In the genomic region with DNA sequence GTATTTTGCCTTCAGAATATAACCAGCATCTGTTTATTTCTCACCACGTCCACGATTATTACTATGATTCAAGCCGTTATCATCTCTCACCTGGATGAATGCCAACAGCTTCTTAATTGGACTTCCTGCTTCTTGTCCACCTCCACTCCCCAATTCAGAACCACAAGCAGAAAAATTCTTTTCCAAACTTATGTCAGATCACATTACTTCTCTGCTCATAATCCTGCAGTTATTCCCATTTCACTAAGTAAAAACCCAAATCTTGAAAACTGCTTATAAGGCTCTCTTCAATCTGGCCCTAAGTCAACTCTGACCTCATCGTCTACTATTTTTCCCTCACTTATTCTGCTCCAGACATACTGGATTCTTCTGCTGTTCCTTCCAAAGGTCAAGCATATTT, we compare ENCODE assay signal across 10 cellular contexts. TPM values are rescaled to one million over a fixed set of nuclear protein-coding genes. Genes with fewer than 3 reads are reported as not detected.
A peak's percentile ranks its signal among the peaks of the same experiment; 100 is the strongest.
DNase-seq lines count a peak whose midpoint lies in the region; ATAC-seq, FAIRE-seq and TF ChIP-seq lines count a peak whose summit lies in the region.
"Had no signal": no experiment of that assay in that cellular context is flagged by ENCODE, and none has a peak within 500 bp of the region (broad histone marks: within the 10 kb centered on the region; RNA-seq: fewer than 3 reads in every experiment).

No MANE protein-coding gene starts in this region.

- H3K4me1 ChIP-seq in heart right ventricle (peaks cover 0 to 31% (median 26%) of the 10 kb centered on the region in 9 donors), ascending aorta (peaks cover 0 to 9% of the 10 kb centered on the region in 2 donors), kidney (ENCODE audit: control insufficient read depth in 1 of 2, insufficient read depth in 1 of 2, low read depth in 1 of 2, low read length in 2 of 2) (peaks cover 11 to 13% of the 10 kb centered on the region in 2 donors), vagina (peaks cover 28% of the 10 kb centered on the region)

- H3K9me3 ChIP-seq in heart right ventricle (peaks cover 0 to 8% (median 0%) of the 10 kb centered on the region in 11 donors), ascending aorta (no peaks in the 10 kb centered on the region), kidney (ENCODE audit: control insufficient read depth in 1 of 2, low read length in 2 of 2) (no peaks in the 10 kb centered on the region), vagina (no peaks in the 10 kb centered on the region)

- peak overlapping the region in 8 of 10 donors; percentile 15 to 97 (median 94) for H3K27ac ChIP-seq in heart right ventricle
- H3K27ac ChIP-seq in ascending aorta, result peak overlapping the region; percentile 99
- H3K27ac ChIP-seq in kidney (ENCODE audit: low read depth in 2 of 2, low read length in 2 of 2), result no peak overlapping the region
- H3K27ac ChIP-seq in vagina, result peak overlapping the region; percentile 99

- WGBS in heart right ventricle, 2 donors, result 14 to 15% methylated on average over 4 of the region's 4 CpGs

- intact Hi-C loops in heart right ventricle (cut with DNase I) (loop anchor here in 9 of 10 donors (5.0 to 10.0 kb wide), 7 partner anchors 59 to 137 kb away; partner anchors contain the start of genes TMEM263 (in 6 of the 9) and MTERF2 (in 3 of the 9)), cardiac septum (cut with DNase I) (no loop called here), ascending aorta (cut with DNase I) (loop anchor here (5.0 kb wide), 2 partner anchors 844 to 1766 kb away; partner anchors contain the start of genes CKAP4 and SSH1), kidney (cut with DNase I) (no loop called here), vagina (cut with DNase I) (loop anchor here (10.0 kb wide), 1 partner anchor 107 kb away; the partner anchor contains the start of gene MTERF2)

- peak overlapping the region in 7 of 10 donors; percentile 69 to 93 (median 86) for H3K4me3 ChIP-seq in heart right ventricle
- H3K4me3 ChIP-seq in ascending aorta, result peak overlapping the region; percentile 87 to 95
- H3K4me3 ChIP-seq in kidney (ENCODE audit: low read length in 2 of 2), result peak overlapping the region; percentile 28 to 74
- H3K4me3 ChIP-seq in vagina, result peak overlapping the region; percentile 82 to 95

- H3K36me3 ChIP-seq in heart right ventricle (peaks cover 0 to 4% (median 0%) of the 10 kb centered on the region in 9 donors), ascending aorta (no peaks in the 10 kb centered on the region), kidney (ENCODE audit: control insufficient read depth in 1 of 2, insufficient read depth in 2 of 2, low read length in 2 of 2) (no peaks in the 10 kb centered on the region), vagina (no peaks in the 10 kb centered on the region)

- no peak for FAIRE-seq in kidney (lab: Jason Lieb, UNC)

- ATAC-seq in heart right ventricle, result no peak
- no peak for ATAC-seq in GM19467 (IDR thresholded peaks at IDR 0.05; ENCODE audit: unreplicated experiment)

- no peak for TF ChIP-seq CTCF in heart right ventricle (IDR thresholded peaks at IDR 0.05)
- TF ChIP-seq CTCF in ascending aorta (IDR thresholded peaks at IDR 0.05), result no peak
- TF ChIP-seq CTCF in kidney (IDR thresholded peaks at IDR 0.05; ENCODE audit: borderline replicate concordance, extremely low read depth, insufficient read depth), result no peak
- TF ChIP-seq CTCF in vagina (IDR thresholded peaks at IDR 0.05), result no peak

- TF ChIP-seq POLR2A in vagina (IDR thresholded peaks at IDR 0.05), result no peak

- peak overlapping the region in 1 of 2 donors; percentile 98 for H3K9ac ChIP-seq in kidney (ENCODE audit: low read length in 2 of 2)

- H3K27me3 ChIP-seq in heart right ventricle, result no peaks in the 10 kb centered on the region
- no peaks in the 10 kb centered on the region for H3K27me3 ChIP-seq in ascending aorta
- H3K27me3 ChIP-seq in vagina, result no peaks in the 10 kb centered on the region

- DNase-seq in heart right ventricle (peak in 1 of 2 donors; percentile 36), cardiac septum (ENCODE audit: low spot score) (no peak), ascending aorta (ENCODE audit: low spot score in 2 of 2) (no peak), kidney (no peak), vagina (ENCODE audit: extremely low spot score in 2 of 2) (no peak), activated gamma-delta T cell (lab: John Stamatoyannopoulos, UW) (no peak), ureter (ENCODE audit: low spot score) (no peak)
- DNase-seq: activated T-cell treated with anti-CD3 and anti-CD28 coated beads, Interleukin-2, amount 50 U/mL, for 24 hours; GOT3 had no signal

RNA-seq across cellular contexts. Expression of gene CRY1, which starts 2.0 kb away (rescaled TPM):
- total RNA-seq in heart right ventricle (10 to 100 TPM in 7 of 10 donors, 1 to 10 TPM in 3; 6.5 to 18.7 (median 11.0) TPM), cardiac septum (12.0 TPM), ascending aorta (23.0 TPM), kidney (17.7 TPM), vagina (18.7 TPM), ureter (17.7 TPM)
- polyA plus RNA-seq in heart right ventricle (1 to 10 TPM; 5.1 to 10.0 TPM), kidney (ENCODE audit: insufficient read depth, low read depth, low replicate concordance) (8.4 TPM)

Comparison
In these comparisons a context has a peak if more than half of its experiments do, and no peak if none do; other contexts are left out.
1. intact Hi-C loops: an anchor here in heart right ventricle (5.0 to 10.0 kb wide), ascending aorta (5.0 kb wide) and vagina (10.0 kb wide); none called in cardiac septum and kidney.
2. H3K27ac ChIP-seq: peak in heart right ventricle (8 of 10), ascending aorta (2 of 2) and vagina (single experiment); none in kidney (0 of 2).
3. Peak in every context shown above with its lines, with median percentiles within 50 percentile points of each other: H3K4me3 ChIP-seq.